ENCODE assay signal across 8 cellular contexts in the genomic region with DNA sequence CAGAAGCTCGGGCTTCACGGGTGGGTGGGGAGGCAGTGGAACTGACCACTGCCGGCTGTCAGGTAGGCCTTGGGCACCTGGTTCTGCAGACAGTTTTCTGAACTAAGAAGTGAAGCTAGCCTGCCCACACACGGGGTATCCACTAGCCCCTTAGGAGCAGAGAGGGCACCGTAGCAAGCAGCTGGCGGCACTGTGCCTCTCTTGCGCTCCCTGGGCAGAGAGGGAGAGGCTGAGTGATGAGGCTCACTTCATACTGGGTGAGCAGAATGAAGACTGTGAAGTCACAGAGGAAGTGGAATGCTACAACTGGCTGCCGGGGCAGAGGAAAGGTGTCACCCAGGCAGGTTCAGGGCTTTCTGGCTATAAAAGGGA. TPM values are rescaled to one million over a fixed set of nuclear protein-coding genes. Genes with fewer than 3 reads are reported as not detected.
DNase-seq lines count a peak whose midpoint lies in the region; ATAC-seq, FAIRE-seq and TF ChIP-seq lines count a peak whose summit lies in the region.

No MANE protein-coding gene starts in this region.

- no peak for DNase-seq in BE2C
- DNase-seq in Jurkat, Clone E6-1 (ENCODE audit: low read depth, low spot score), result no peak
- peak; percentile 30 for DNase-seq in activated T-helper 9 cell treated with anti-CD3 and anti-CD28 coated beads, Interleukin-2, amount 50 U/mL, for 16 hours (ENCODE audit: low read depth)
- no peak for DNase-seq in kidney
- peak in 1 of 2 donors; percentile 66 for DNase-seq in suprapubic skin (ENCODE audit: low spot score in 2 of 2)
- no peak for DNase-seq in NCI-H446 (lab: John Stamatoyannopoulos, UW)
- DNase-seq in NCI-H146 treated with DMSO at 0.1 percent for 48 hours (lab: John Stamatoyannopoulos, UW; ENCODE audit: unreplicated experiment), result no peak

- H3K27ac ChIP-seq in kidney (ENCODE audit: low read depth in 2 of 2, low read length in 2 of 2) (no peak overlapping the region), suprapubic skin (no peak overlapping the region)

- no peak for ATAC-seq in GM18907 (IDR thresholded peaks at IDR 0.05; ENCODE audit: unreplicated experiment)

- no peaks in the 10 kb centered on the region for H3K27me3 ChIP-seq in BE2C
- peaks cover 21% of the 10 kb centered on the region for H3K27me3 ChIP-seq in suprapubic skin

- WGBS in suprapubic skin, result 49% methylated on average over 4 of the region's 8 CpGs

- no peak for TF ChIP-seq POLR2A in suprapubic skin (IDR thresholded peaks at IDR 0.05)

- intact Hi-C loops in kidney (cut with DNase I), result no loop called here

- H3K9me3 ChIP-seq in BE2C (no peaks in the 10 kb centered on the region), kidney (ENCODE audit: control insufficient read depth in 1 of 2, low read length in 2 of 2) (no peaks in the 10 kb centered on the region), suprapubic skin (no peaks in the 10 kb centered on the region)

- no peak for FAIRE-seq in kidney (lab: Jason Lieb, UNC)

- H3K36me3 ChIP-seq in BE2C (peaks cover 8% of the 10 kb centered on the region; the same call in 1 of the 2 replicates), kidney (ENCODE audit: control insufficient read depth in 1 of 2, insufficient read depth in 2 of 2, low read length in 2 of 2) (no peaks in the 10 kb centered on the region), suprapubic skin (no peaks in the 10 kb centered on the region)

- no peaks in the 10 kb centered on the region for H3K4me1 ChIP-seq in BE2C
- H3K4me1 ChIP-seq in kidney (ENCODE audit: control insufficient read depth in 1 of 2, insufficient read depth in 1 of 2, low read depth in 1 of 2, low read length in 2 of 2), result peaks cover 0 to 6% of the 10 kb centered on the region in 2 donors
- H3K4me1 ChIP-seq in suprapubic skin, result peaks cover 42% of the 10 kb centered on the region

- no peak for TF ChIP-seq EP300 in suprapubic skin (IDR thresholded peaks at IDR 0.05)

- peak overlapping the region in 1 of 2 donors; percentile 3 for H3K9ac ChIP-seq in kidney (ENCODE audit: low read length in 2 of 2)

- H3K4me3 ChIP-seq in BE2C (ENCODE audit: low read depth, low read length) (peak overlapping the region; percentile 75), kidney (ENCODE audit: low read length in 2 of 2) (peak overlapping the region; percentile 53 to 61), suprapubic skin (peak overlapping the region; percentile 63)
- peak overlapping the region; percentile 86 for H3K4me3 ChIP-seq in Jurkat, Clone E6-1 (ENCODE audit: low read length)

- no peak for TF ChIP-seq CTCF in BE2C (IDR thresholded peaks at IDR 0.05; ENCODE audit: low read depth, low read length)
- TF ChIP-seq CTCF in kidney (IDR thresholded peaks at IDR 0.05; ENCODE audit: borderline replicate concordance, extremely low read depth, insufficient read depth), result no peak
- no peak for TF ChIP-seq CTCF in suprapubic skin (IDR thresholded peaks at IDR 0.05)

RNA-seq across cellular contexts. Expression of a gene that starts 0.8 kb away (rescaled TPM):
- 10.0 TPM for polyA plus RNA-seq in BE2C (2012; ENCODE audit: insufficient read depth, insufficient read length, low read depth)
- 24.6 TPM for polyA plus RNA-seq in Jurkat, Clone E6-1 (2012; ENCODE audit: insufficient read depth, insufficient read length)
- 1.2 TPM for total RNA-seq in kidney
- polyA plus RNA-seq in kidney (ENCODE audit: insufficient read depth, low read depth, low replicate concordance), result 0.73 TPM
- 1 to 10 TPM in 3 of 4 donors, under 1 TPM in 1; 0.86 to 2.6 (median 2.2) TPM for total RNA-seq in suprapubic skin

RNA-seq across cellular contexts. Expression of a gene that starts 9.7 kb away (rescaled TPM):
- 5.3 TPM for polyA plus RNA-seq in BE2C (2012; ENCODE audit: insufficient read depth, insufficient read length, low read depth)
- 93.1 TPM for polyA plus RNA-seq in Jurkat, Clone E6-1 (2012; ENCODE audit: insufficient read depth, insufficient read length)
- total RNA-seq in kidney, result 0.72 TPM
- 0.17 TPM for polyA plus RNA-seq in kidney (ENCODE audit: insufficient read depth, low read depth, low replicate concordance)
- 1 to 10 TPM; 1.7 to 3.9 (median 2.6) TPM for total RNA-seq in suprapubic skin

RNA-seq across cellular contexts. Expression of a gene that starts 20.5 kb away (rescaled TPM):
- polyA plus RNA-seq in BE2C (2012; ENCODE audit: insufficient read depth, insufficient read length, low read depth), result 297 TPM
- 189 TPM for polyA plus RNA-seq in Jurkat, Clone E6-1 (2012; ENCODE audit: insufficient read depth, insufficient read length)
- total RNA-seq in kidney (118 TPM), suprapubic skin (100 to 1,000 TPM in 3 of 4 donors, 10 to 100 TPM in 1; 75.8 to 150 (median 110) TPM)
- polyA plus RNA-seq in kidney (ENCODE audit: insufficient read depth, low read depth, low replicate concordance), result 46.7 TPM

RNA-seq across cellular contexts. Expression of a gene that starts 59.8 kb away (rescaled TPM):
- polyA plus RNA-seq in BE2C (2012; ENCODE audit: insufficient read depth, insufficient read length, low read depth), result 73.9 TPM
- polyA plus RNA-seq in Jurkat, Clone E6-1 (2012; ENCODE audit: insufficient read depth, insufficient read length), result 78.8 TPM
- total RNA-seq in kidney, result 63.0 TPM
- 48.2 TPM for polyA plus RNA-seq in kidney (ENCODE audit: insufficient read depth, low read depth, low replicate concordance)
- total RNA-seq in suprapubic skin, result 100 to 1,000 TPM; 107 to 143 (median 110) TPM
